9 cellular contexts compared by ENCODE assay signal in genomic region chr19:19662344-19662743, GRCh38. TPM values are rescaled to one million over a fixed set of nuclear protein-coding genes. Genes with fewer than 3 reads are reported as not detected.
DNase-seq lines count a peak whose midpoint lies in the region; ATAC-seq, FAIRE-seq and TF ChIP-seq lines count a peak whose summit lies in the region.
"Had no signal": no experiment of that assay in that cellular context is flagged by ENCODE, and none has a peak within 500 bp of the region (broad histone marks: within the 10 kb centered on the region; RNA-seq: fewer than 3 reads in every experiment).

No MANE protein-coding gene starts in this region.

- H3K4me1 ChIP-seq in breast epithelium = peaks cover 10 to 11% of the 10 kb centered on the region in 2 donors

- intact Hi-C loops in breast epithelium (cut with DNase I; ENCODE audit: low total_unique reads) = no loop called here

- H3K9me3 Mint-ChIP-seq in mesothelial cell of epicardium = no peaks in the 10 kb centered on the region

- peaks cover 20% of the 10 kb centered on the region for H3K4me1 Mint-ChIP-seq in mesothelial cell of epicardium

- H3K27ac ChIP-seq in 22Rv1 (peak overlapping the region; percentile 84), HL-60 (replicated peaks) (peak overlapping the region; percentile 91), breast epithelium (peak overlapping the region; percentile 90 to 95)

- TF ChIP-seq POLR2A in breast epithelium (IDR thresholded peaks at IDR 0.05) (no peak), H54 (IDR thresholded peaks at IDR 0.05; ENCODE audit: low read depth, low read length) (no peak)

- no peaks in the 10 kb centered on the region for H3K9me3 ChIP-seq in breast epithelium

- H3K27me3 Mint-ChIP-seq in mesothelial cell of epicardium (ENCODE audit: low read depth) = no peaks in the 10 kb centered on the region

- DNase-seq in HL-60 (ENCODE audit: low read depth in 1 of 2, low spot score in 1 of 2) (no peak), breast epithelium (ENCODE audit: low spot score in 2 of 2) (no peak), mesothelial cell of epicardium (ENCODE audit: low spot score in 2 of 2, unreplicated experiment in 2 of 2) (no peak), NCI-H345 (lab: John Stamatoyannopoulos, UW) (no peak), H54 (ENCODE audit: insufficient read length, low spot score) (no peak)
- no peak for DNase-seq in stimulated activated naive CD4-positive, alpha-beta T cell treated with Interleukin-2 at 50 U/mL for 16 hours (lab: John Stamatoyannopoulos, UW)

- no peak for FAIRE-seq in H54 (lab: Jason Lieb, UNC)
- FAIRE-seq: G401.6 had no signal

- peaks cover 6% of the 10 kb centered on the region for H3K36me3 Mint-ChIP-seq in mesothelial cell of epicardium

- no peaks in the 10 kb centered on the region for H3K27me3 ChIP-seq in HL-60 (ENCODE audit: insufficient read depth, poor library complexity, severe bottlenecking)
- H3K27me3 ChIP-seq in breast epithelium = no peaks in the 10 kb centered on the region

- no peak for TF ChIP-seq CTCF in 22Rv1 (IDR thresholded peaks at IDR 0.05)
- no peak for TF ChIP-seq CTCF in HL-60 (IDR thresholded peaks at IDR 0.05; ENCODE audit: insufficient read depth, low read length)
- TF ChIP-seq CTCF in breast epithelium (IDR thresholded peaks at IDR 0.05) = no peak
- TF ChIP-seq CTCF in mesothelial cell of epicardium (IDR thresholded peaks at IDR 0.05; ENCODE audit: unreplicated experiment) = no peak

- H3K4me3 ChIP-seq in HL-60 (replicated peaks; ENCODE audit: insufficient read depth, low read length) = peak overlapping the region; percentile 71
- H3K4me3 ChIP-seq in breast epithelium = peak overlapping the region; percentile 70 to 98 (median 94)

- no peaks in the 10 kb centered on the region for H3K36me3 ChIP-seq in breast epithelium

- peak overlapping the region; percentile 81 for H3K27ac Mint-ChIP-seq in mesothelial cell of epicardium

- peak overlapping the region; percentile 93 for H3K4me3 Mint-ChIP-seq in mesothelial cell of epicardium

- ATAC-seq in HG03196 (IDR thresholded peaks at IDR 0.05; ENCODE audit: unreplicated experiment) = no peak

RNA-seq across cellular contexts. Expression of gene ATP13A1, which starts 1.1 kb away (rescaled TPM):
- total RNA-seq in breast epithelium (100 to 1,000 TPM; 155 to 222 (median 189) TPM), mesothelial cell of epicardium (83.8 to 88.3 TPM (median 87.3 TPM) in 3 replicates)

RNA-seq across cellular contexts. Expression of gene ZNF101, which starts 6.3 kb away (rescaled TPM):
- 10 to 100 TPM in 2 of 3 donors, 1 to 10 TPM in 1; 4.8 to 32.8 (median 16.7) TPM for total RNA-seq in breast epithelium
- 8.0 to 8.3 TPM (median 8.3 TPM) in 3 replicates for total RNA-seq in mesothelial cell of epicardium

RNA-seq across cellular contexts. Expression of gene GMIP, which starts 18.9 kb away (rescaled TPM):
- 10 to 100 TPM in 1 of 3 donors, 1 to 10 TPM in 2; 7.9 to 10.4 (median 8.5) TPM for total RNA-seq in breast epithelium
- total RNA-seq in mesothelial cell of epicardium = 25.0 to 27.1 TPM (median 25.1 TPM) in 3 replicates

RNA-seq across cellular contexts. Expression of gene LPAR2, which starts 34.3 kb away (rescaled TPM):
- total RNA-seq in breast epithelium (10 to 100 TPM in 2 of 3 donors, 1 to 10 TPM in 1; 3.2 to 17.1 (median 16.4) TPM), mesothelial cell of epicardium (84.2 to 93.4 TPM (median 87.1 TPM) in 3 replicates)

RNA-seq across cellular contexts. Expression of gene PBX4, which starts 43.9 kb away (rescaled TPM):
- total RNA-seq in breast epithelium (1 to 10 TPM; 3.4 to 5.9 (median 5.6) TPM), mesothelial cell of epicardium (11.3 to 12.8 TPM (median 12.2 TPM) in 3 replicates)
